ENCODE assay signal across 11 cellular contexts in the genomic region with DNA sequence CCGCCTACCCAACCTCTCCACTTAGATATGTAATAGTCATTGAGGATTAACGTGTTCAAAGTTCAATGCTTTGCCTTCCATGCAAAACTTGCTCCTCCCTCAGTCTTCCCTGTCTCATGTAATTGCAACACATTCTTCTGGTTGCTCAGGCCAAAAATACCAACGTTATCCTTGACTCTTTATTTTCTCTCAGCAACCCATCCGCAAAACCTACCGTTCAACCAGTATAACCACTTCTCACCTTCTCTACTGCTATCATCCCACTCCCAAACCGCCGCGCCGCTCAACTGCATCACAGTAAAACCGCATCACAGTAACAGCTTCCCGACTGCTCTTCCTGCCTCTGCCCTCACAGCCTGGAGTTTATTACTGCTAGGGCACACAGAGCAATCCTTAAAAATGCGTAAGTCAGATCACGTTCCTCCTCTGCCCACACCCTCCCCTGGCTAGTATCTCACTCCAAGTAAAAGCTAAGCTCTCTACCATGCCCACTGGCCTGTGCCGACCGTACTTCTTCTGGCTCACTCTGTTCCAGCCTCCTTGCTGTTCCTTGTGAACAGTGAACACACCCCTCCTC. TPM values are rescaled to one million over a fixed set of nuclear protein-coding genes. Genes with fewer than 3 reads are reported as not detected.
DNase-seq lines count a peak whose midpoint lies in the region; ATAC-seq and TF ChIP-seq lines count a peak whose summit lies in the region.
"Had no signal": no experiment of that assay in that cellular context is flagged by ENCODE, and none has a peak within 500 bp of the region (broad histone marks: within the 10 kb centered on the region; RNA-seq: fewer than 3 reads in every experiment).

No MANE protein-coding gene starts in this region.

- no peak overlapping the region for H3K4me3 ChIP-seq in hepatocyte

- H3K4me1 Mint-ChIP-seq in stimulated activated naive CD8-positive, alpha-beta T cell treated with anti-CD3 and anti-CD28 coated beads, Interleukin-15, Interleukin-2, amounts not matched to agents 100 ng/mL and 50 ng/mL, for 24 hours (ENCODE audit: low read depth), result peaks cover 56% of the 10 kb centered on the region

- no peak for TF ChIP-seq CTCF in hepatocyte (IDR thresholded peaks at IDR 0.05; ENCODE audit: poor library complexity)

- ATAC-seq in HG02885 (IDR thresholded peaks at IDR 0.05; ENCODE audit: poor library complexity, unreplicated experiment), result no peak
- no peak for ATAC-seq in left lobe of liver

- no peaks in the 10 kb centered on the region for H3K27me3 ChIP-seq in hepatocyte

- H3K36me3 ChIP-seq in hepatocyte (replicated peaks; ENCODE audit: insufficient read depth, low read depth), result no peaks in the 10 kb centered on the region

- peaks cover 44% of the 10 kb centered on the region for H3K79me2 ChIP-seq in hepatocyte

- peak overlapping the region; percentile 82 for H3K27ac ChIP-seq in hepatocyte
- H3K27ac ChIP-seq: parathyroid adenoma had no signal

- no peak overlapping the region for H2AFZ ChIP-seq in hepatocyte
- H2AFZ ChIP-seq: parathyroid adenoma had no signal

- no peaks in the 10 kb centered on the region for H3K9me3 Mint-ChIP-seq in stimulated activated naive CD8-positive, alpha-beta T cell treated with anti-CD3 and anti-CD28 coated beads, Interleukin-15, Interleukin-2, amounts not matched to agents 100 ng/mL and 50 ng/mL, for 24 hours

- H3K4me3 Mint-ChIP-seq in stimulated activated naive CD8-positive, alpha-beta T cell treated with anti-CD3 and anti-CD28 coated beads, Interleukin-15, Interleukin-2, amounts not matched to agents 100 ng/mL and 50 ng/mL, for 24 hours, result peak overlapping the region; percentile 54

- H3K4me1 ChIP-seq in hepatocyte (ENCODE audit: insufficient read depth), result peaks cover 14% of the 10 kb centered on the region
- H3K4me1 ChIP-seq: parathyroid adenoma had no signal

- DNase-seq in activated CD8-positive, alpha-beta memory T cell treated with anti-CD3 and anti-CD28 coated beads for 24 hours, result peak; percentile 56
- DNase-seq in activated CD8-positive, alpha-beta memory T cell treated with anti-CD3 and anti-CD28 coated beads, Interleukin-2, amount 50 U/mL, for 4 hours, result no peak
- peak; percentile 24 to 40 for DNase-seq in activated CD4-positive, alpha-beta T cell treated with anti-CD3 and anti-CD28 coated beads, Interleukin-2, amount 50 U/mL, for 48 hours
- DNase-seq in hepatocyte (ENCODE audit: low spot score), result peak; percentile 39
- DNase-seq in nucleus accumbens (lab: John Stamatoyannopoulos, UW), result no peak
- DNase-seq in left lobe of liver (ENCODE audit: low spot score), result no peak
- DNase-seq: NCI-H1105, RPMI8226 had no signal

- peak overlapping the region; percentile 56 for H3K27ac Mint-ChIP-seq in stimulated activated naive CD8-positive, alpha-beta T cell treated with anti-CD3 and anti-CD28 coated beads, Interleukin-15, Interleukin-2, amounts not matched to agents 100 ng/mL and 50 ng/mL, for 24 hours

- H3K27me3 Mint-ChIP-seq in stimulated activated naive CD8-positive, alpha-beta T cell treated with anti-CD3 and anti-CD28 coated beads, Interleukin-15, Interleukin-2, amounts not matched to agents 100 ng/mL and 50 ng/mL, for 24 hours, result no peaks in the 10 kb centered on the region

- no peaks in the 10 kb centered on the region for H3K9me3 ChIP-seq in hepatocyte (ENCODE audit: low read depth)

- 77% methylated on average over 15 of the region's 15 CpGs for WGBS in hepatocyte (ENCODE audit: low lambda C conversion rate, missing lambda C conversion rate)

- H3K9me2 ChIP-seq in hepatocyte (replicated peaks; ENCODE audit: insufficient read depth), result no peaks in the 10 kb centered on the region

- H3K4me2 ChIP-seq in hepatocyte, result peak overlapping the region; percentile 45

- peaks cover 28% of the 10 kb centered on the region for H3K36me3 Mint-ChIP-seq in stimulated activated naive CD8-positive, alpha-beta T cell treated with anti-CD3 and anti-CD28 coated beads, Interleukin-15, Interleukin-2, amounts not matched to agents 100 ng/mL and 50 ng/mL, for 24 hours (ENCODE audit: low read depth)

- H4K20me1 ChIP-seq in hepatocyte (ENCODE audit: insufficient read depth, poor library complexity, severe bottlenecking), result no peaks in the 10 kb centered on the region

RNA-seq across cellular contexts. Expression of gene MTIF3, which starts 8.2 kb away (rescaled TPM):
- total RNA-seq in hepatocyte (66.7 and 82.3 TPM in 2 replicates), left lobe of liver (24.0 TPM)
- polyA plus RNA-seq in hepatocyte, result 58.0 and 71.6 TPM in 2 replicates

RNA-seq across cellular contexts. Expression of gene GTF3A, which starts 17.7 kb away (rescaled TPM):
- total RNA-seq in hepatocyte, result 63.2 and 77.1 TPM in 2 replicates
- 104 and 121 TPM in 2 replicates for polyA plus RNA-seq in hepatocyte
- total RNA-seq in left lobe of liver, result 64.5 TPM

Comparison
In these comparisons a context has a peak if more than half of its experiments do, and no peak if none do; other contexts are left out.
1. DNase-seq: peak in activated CD8-positive, alpha-beta memory T cell treated with anti-CD3 and anti-CD28 coated beads for 24 hours (single experiment), activated CD4-positive, alpha-beta T cell treated with anti-CD3 and anti-CD28 coated beads, Interleukin-2, amount 50 U/mL, for 48 hours (2 of 2) and hepatocyte (single experiment); none in activated CD8-positive, alpha-beta memory T cell treated with anti-CD3 and anti-CD28 coated beads, Interleukin-2, amount 50 U/mL, for 4 hours (single experiment), nucleus accumbens (0 of 56) and left lobe of liver (single experiment).